In genomic region chrX:121150217-121150616, GRCh38 we compare ENCODE assay signal across 31 cellular contexts.
"Had no signal": no experiment of that assay in that cellular context is flagged by ENCODE, and none has a peak within 500 bp of the region (broad histone marks: within the 10 kb centered on the region; RNA-seq: fewer than 3 reads in every experiment).

No MANE protein-coding gene starts in this region.

- H3K9me3 Mint-ChIP-seq: activated CD4-positive, alpha-beta T cell treated with anti-CD3 and anti-CD28 coated beads, Interleukin-2, amount 10 ng/mL, durations not matched to agents 24 days and 14 days; activated CD8-positive, alpha-beta T cell treated with anti-CD3 and anti-CD28 coated beads for 36 hours; activated naive CD8-positive, alpha-beta T cell treated with anti-CD3 and anti-CD28 coated beads for 36 hours; activated T-cell treated with anti-CD3 and anti-CD28 coated beads, Interleukin-2, amount 50 U/mL, for 72 hours; activated T-helper 17 cell treated with anti-CD3 and anti-CD28 coated beads, Interleukin-2, amount 50 U/mL, for 72 hours had no signal

- H3K4me1 Mint-ChIP-seq: activated T-helper 17 cell treated with anti-CD3 and anti-CD28 coated beads, Interleukin-2, amount 50 U/mL, for 72 hours had no signal

- H3K4me3 Mint-ChIP-seq: activated CD4-positive, alpha-beta T cell treated with anti-CD3 and anti-CD28 coated beads, Interleukin-2, amount 10 ng/mL, durations not matched to agents 24 days and 14 days; activated CD8-positive, alpha-beta T cell treated with anti-CD3 and anti-CD28 coated beads for 36 hours; activated naive CD8-positive, alpha-beta T cell treated with anti-CD3 and anti-CD28 coated beads for 36 hours; activated T-cell treated with anti-CD3 and anti-CD28 coated beads, Interleukin-2, amount 50 U/mL, for 72 hours; activated T-helper 17 cell treated with anti-CD3 and anti-CD28 coated beads, Interleukin-2, amount 50 U/mL, for 72 hours had no signal

- H3K36me3 Mint-ChIP-seq: activated naive CD8-positive, alpha-beta T cell treated with anti-CD3 and anti-CD28 coated beads for 36 hours had no signal

- H3K27ac Mint-ChIP-seq: activated CD4-positive, alpha-beta T cell treated with anti-CD3 and anti-CD28 coated beads, Interleukin-2, amount 10 ng/mL, durations not matched to agents 24 days and 14 days; activated CD8-positive, alpha-beta T cell treated with anti-CD3 and anti-CD28 coated beads for 36 hours; activated naive CD8-positive, alpha-beta T cell treated with anti-CD3 and anti-CD28 coated beads for 36 hours; activated T-cell treated with anti-CD3 and anti-CD28 coated beads, Interleukin-2, amount 50 U/mL, for 72 hours; activated T-helper 17 cell treated with anti-CD3 and anti-CD28 coated beads, Interleukin-2, amount 50 U/mL, for 72 hours had no signal

- H3K27me3 Mint-ChIP-seq: activated CD4-positive, alpha-beta T cell treated with anti-CD3 and anti-CD28 coated beads, Interleukin-2, amount 10 ng/mL, durations not matched to agents 24 days and 14 days; activated CD8-positive, alpha-beta T cell treated with anti-CD3 and anti-CD28 coated beads for 36 hours; activated naive CD8-positive, alpha-beta T cell treated with anti-CD3 and anti-CD28 coated beads for 36 hours; activated T-helper 17 cell treated with anti-CD3 and anti-CD28 coated beads, Interleukin-2, amount 50 U/mL, for 72 hours had no signal

- ATAC-seq: activated CD8-positive, alpha-beta T cell treated with anti-CD3 and anti-CD28 coated beads for 36 hours; activated T-cell treated with anti-CD3 and anti-CD28 coated beads, Interleukin-2, amount 50 U/mL, for 72 hours; activated T-helper 17 cell treated with anti-CD3 and anti-CD28 coated beads, Interleukin-2, amount 50 U/mL, for 72 hours had no signal

- DNase-seq: activated CD4-positive, alpha-beta T cell treated with anti-CD3 and anti-CD28 coated beads, Interleukin-2, amount 10 ng/mL, durations not matched to agents 24 days and 14 days; activated CD4-positive, alpha-beta T cell treated with anti-CD3 and anti-CD28 coated beads, Interleukin-2, amount 50 U/mL, for 4 hours; activated CD8-positive, alpha-beta T cell treated with anti-CD3 and anti-CD28 coated beads for 36 hours; activated effector memory CD4-positive, alpha-beta T cell treated with anti-CD3 and anti-CD28 coated beads, Interleukin-2, amount 50 U/mL, for 16 hours; activated naive CD4-positive, alpha-beta T cell; activated naive CD4-positive, alpha-beta T cell treated with anti-CD3 and anti-CD28 coated beads, Interleukin-2, amount 50 U/mL, for 16 hours; activated naive CD8-positive, alpha-beta T cell treated with anti-CD3 and anti-CD28 coated beads for 36 hours; activated T-cell treated with anti-CD3 and anti-CD28 coated beads, Interleukin-2, amount 50 U/mL, for 1 hour; activated T-cell treated with anti-CD3 and anti-CD28 coated beads, Interleukin-2, amount 50 U/mL, for 72 hours; amniotic stem cell; aorta; brain microvascular endothelial cell; central memory CD4-positive, alpha-beta T cell; Karpas-422; KBM-7; NCI-H1105; NCI-H1417 treated with DMSO at 0.1 percent for 48 hours; NCI-H187 treated with DMSO at 0.1 percent for 48 hours; NCI-H2081; NCI-H2171 treated with DMSO at 0.1 percent for 48 hours; NCI-H2227 treated with DMSO at 0.1 percent for 48 hours; NCI-H446; NCI-H510A treated with DMSO at 0.1 percent for 48 hours; NCI-H526 treated with DMSO at 0.1 percent for 48 hours; NK-92 treated with Interleukin-12 subunit alpha and Interleukin-12 subunit beta, amount 100 ng/mL, for 24 hours; OCI-M1; SHP77; SJCRH30; T1000; WERI-Rb-1 had no signal
